29 cellular contexts compared by ENCODE assay signal in genomic region chr7:159116581-159117339, GRCh38. TPM values are rescaled to one million over a fixed set of nuclear protein-coding genes. Genes with fewer than 3 reads are reported as not detected.
"Had no signal": no experiment of that assay in that cellular context is flagged by ENCODE, and none has a peak within 500 bp of the region (broad histone marks: within the 10 kb centered on the region; RNA-seq: fewer than 3 reads in every experiment).

No MANE protein-coding gene starts in this region.

- H3K27ac Mint-ChIP-seq: activated CD4-positive, alpha-beta memory T cell treated with anti-CD3 and anti-CD28 coated beads, Interleukin-2, amount 10 ng/mL, durations not matched to agents 7 days and 5 days; activated CD4-positive, alpha-beta T cell treated with anti-CD3 and anti-CD28 coated beads, Interleukin-2, amount 10 ng/mL, durations not matched to agents 7 days and 5 days; activated naive CD8-positive, alpha-beta T cell; activated T-cell treated with anti-CD3 and anti-CD28 coated beads, Interleukin-2, amount 50 U/mL, for 24 hours; effector memory CD8-positive, alpha-beta T cell; stimulated activated memory B cell treated with anti-CD40 and anti-IgM and Interleukin-4, amounts not matched to agents 10 μg/mL and 1 μg/mL and 100 μg/mL, for 72 hours; T-helper 17 cell had no signal

- H3K4me3 Mint-ChIP-seq: activated CD4-positive, alpha-beta memory T cell treated with anti-CD3 and anti-CD28 coated beads, Interleukin-2, amount 10 ng/mL, durations not matched to agents 7 days and 5 days; activated CD4-positive, alpha-beta T cell treated with anti-CD3 and anti-CD28 coated beads, Interleukin-2, amount 10 ng/mL, durations not matched to agents 7 days and 5 days; activated naive CD8-positive, alpha-beta T cell; activated T-cell treated with anti-CD3 and anti-CD28 coated beads, Interleukin-2, amount 50 U/mL, for 24 hours; effector memory CD8-positive, alpha-beta T cell; stimulated activated memory B cell treated with anti-CD40 and anti-IgM and Interleukin-4, amounts not matched to agents 10 μg/mL and 1 μg/mL and 100 μg/mL, for 72 hours had no signal

- H3K36me3 Mint-ChIP-seq: activated naive CD8-positive, alpha-beta T cell; stimulated activated memory B cell treated with anti-CD40 and anti-IgM and Interleukin-4, amounts not matched to agents 10 μg/mL and 1 μg/mL and 100 μg/mL, for 72 hours had no signal

- H3K4me3 ChIP-seq: lower lobe of right lung, mucosa of descending colon, right lobe of liver, skin epidermis, stomach, thyroid gland, upper lobe of left lung had no signal

- H3K27ac ChIP-seq: lower lobe of right lung, right lobe of liver, skin epidermis, thyroid gland, upper lobe of left lung had no signal

- ATAC-seq: effector memory CD8-positive, alpha-beta T cell; lower lobe of right lung; mucosa of descending colon; right lobe of liver; stimulated activated memory B cell treated with anti-CD40 and anti-IgM and Interleukin-4, amounts not matched to agents 10 μg/mL and 1 μg/mL and 100 μg/mL, for 72 hours; T-helper 17 cell had no signal

- H3K9me3 Mint-ChIP-seq: activated CD4-positive, alpha-beta memory T cell treated with anti-CD3 and anti-CD28 coated beads, Interleukin-2, amount 10 ng/mL, durations not matched to agents 7 days and 5 days; activated T-cell treated with anti-CD3 and anti-CD28 coated beads, Interleukin-2, amount 50 U/mL, for 24 hours; effector memory CD8-positive, alpha-beta T cell; stimulated activated memory B cell treated with anti-CD40 and anti-IgM and Interleukin-4, amounts not matched to agents 10 μg/mL and 1 μg/mL and 100 μg/mL, for 72 hours had no signal

- DNase-seq: activated CD4-positive, alpha-beta memory T cell treated with anti-CD3 and anti-CD28 coated beads, Interleukin-2, amount 10 ng/mL, durations not matched to agents 7 days and 5 days; activated CD4-positive, alpha-beta T cell treated with anti-CD3 and anti-CD28 coated beads, Interleukin-2, amount 10 ng/mL, durations not matched to agents 7 days and 5 days; activated CD8-positive, alpha-beta memory T cell treated with anti-CD3 and anti-CD28 coated beads, Interleukin-2, amount 50 U/mL, for 48 hours; activated T-cell treated with anti-CD3 and anti-CD28 coated beads, Interleukin-2, amount 50 U/mL, for 24 hours; anterior cingulate cortex; cortex of kidney; effector memory CD8-positive, alpha-beta T cell; foreskin fibroblast; hippocampal formation; lower lobe of right lung; mesenchymal stem cell; mucosa of descending colon; nucleus accumbens; SK-N-SH; stimulated activated CD4-positive, alpha-beta T cell treated with anti-CD3 and anti-CD28 coated beads, Interleukin-12 subunit alpha, Interleukin-12 subunit beta, amount 100 ng/mL, for 4 hours; stimulated activated CD4-positive, alpha-beta T cell treated with anti-CD3 and anti-CD28 coated beads, Interleukin-4, amount 100 ng/mL, for 24 hours; stimulated activated CD8-positive, alpha-beta memory T cell treated with anti-CD3 and anti-CD28 coated beads, Interleukin-4, amount 100 ng/mL, for 48 hours; stomach; T-helper 17 cell; T1000; thyroid gland; upper lobe of left lung had no signal

- H3K4me1 Mint-ChIP-seq: stimulated activated memory B cell treated with anti-CD40 and anti-IgM and Interleukin-4, amounts not matched to agents 10 μg/mL and 1 μg/mL and 100 μg/mL, for 72 hours had no signal

- FAIRE-seq: endothelial cell of umbilical vein had no signal

RNA-seq across cellular contexts. Expression of gene VIPR2, which starts 27.9 kb away (rescaled TPM):
- total RNA-seq: activated CD4-positive, alpha-beta T cell treated with anti-CD3 and anti-CD28 coated beads, Interleukin-2, amount 10 ng/mL, durations not matched to agents 7 days and 5 days; endothelial cell of umbilical vein; kidney epithelial cell; myocyte; T-helper 17 cell had no signal
